In the genomic region with DNA sequence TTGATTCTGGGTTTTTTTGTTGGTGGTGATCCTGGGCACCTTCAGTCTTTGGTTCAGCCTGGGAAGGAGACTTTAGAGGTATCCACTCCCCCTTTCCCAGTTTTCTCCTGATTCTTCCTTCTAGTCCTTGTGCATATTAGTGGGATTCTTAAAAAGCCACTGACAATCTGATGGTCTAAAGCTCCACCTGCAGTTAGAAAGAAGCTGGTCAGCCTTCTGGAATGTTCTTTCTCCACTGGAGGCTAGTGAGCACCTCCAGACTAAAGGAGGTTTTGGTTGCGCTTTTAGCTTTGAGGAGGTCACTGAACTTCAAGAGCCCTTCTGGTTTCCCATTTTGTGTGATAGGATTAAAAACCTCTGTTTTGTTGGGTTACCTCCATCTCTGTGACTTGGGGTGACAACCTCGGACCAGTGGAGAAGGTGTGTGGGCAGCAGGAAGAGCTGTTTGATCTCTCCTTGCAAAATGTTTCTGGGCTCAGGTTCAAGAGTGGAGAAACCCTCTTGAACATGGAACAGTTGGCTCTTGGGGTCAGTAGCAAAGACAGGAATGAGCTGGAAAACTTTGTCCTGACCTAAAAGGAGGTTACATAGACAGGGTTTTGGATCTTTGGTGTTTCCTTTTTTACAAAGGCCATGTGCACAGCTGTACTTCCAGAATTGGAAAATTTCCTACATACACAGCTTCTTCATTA, we compare ENCODE assay signal across 12 cellular contexts. TPM values are rescaled to one million over a fixed set of nuclear protein-coding genes. Genes with fewer than 3 reads are reported as not detected.
DNase-seq lines count a peak whose midpoint lies in the region; ATAC-seq, FAIRE-seq and TF ChIP-seq lines count a peak whose summit lies in the region.
"Had no signal": no experiment of that assay in that cellular context is flagged by ENCODE, and none has a peak within 500 bp of the region (broad histone marks: within the 10 kb centered on the region; RNA-seq: fewer than 3 reads in every experiment).

No MANE protein-coding gene starts in this region.

- peak overlapping the region; percentile 73 for H3K4me2 ChIP-seq in GM23338
- H3K4me2 ChIP-seq: KMS-11 had no signal

- H3K4me1 Mint-ChIP-seq in GM23338: peaks cover 93% of the 10 kb centered on the region

- H3K9me2 ChIP-seq in GM23338 (ENCODE audit: insufficient read depth): no peaks in the 10 kb centered on the region

- peaks cover 16% of the 10 kb centered on the region for H3F3A ChIP-seq in GM23338 (replicated peaks; ENCODE audit: low read depth)

- no peaks in the 10 kb centered on the region for H3K9me3 ChIP-seq in pancreas
- no peaks in the 10 kb centered on the region for H3K9me3 ChIP-seq in esophagus squamous epithelium
- H3K9me3 ChIP-seq in suprapubic skin: no peaks in the 10 kb centered on the region

- no peaks in the 10 kb centered on the region for H3K9me3 Mint-ChIP-seq in GM23338
- H3K9me3 Mint-ChIP-seq: activated naive CD8-positive, alpha-beta T cell treated with anti-CD3 and anti-CD28 coated beads, Interleukin-2, amount 50 U/mL, for 24 hours had no signal

- H3K27ac ChIP-seq in GM23338 (ENCODE audit: low read depth) (peak overlapping the region; percentile 12), pancreas (no peak overlapping the region), esophagus squamous epithelium (no peak overlapping the region), suprapubic skin (no peak overlapping the region)
- H3K27ac ChIP-seq: KMS-11 had no signal

- intact Hi-C loops in pancreas (cut with DNase I) (no loop called here), esophagus squamous epithelium (cut with DNase I) (no loop called here)

- DNase-seq in GM23338 (ENCODE audit: low spot score): no peak
- DNase-seq in OCI-M1 (lab: John Stamatoyannopoulos, UW): peak; percentile 28
- DNase-seq in fibroblast of mammary gland (ENCODE audit: low read depth): peak; percentile 49
- no peak for DNase-seq in pancreas
- no peak for DNase-seq in mucosa of gallbladder (ENCODE audit: low spot score)
- DNase-seq in esophagus squamous epithelium (lab: John Stamatoyannopoulos, UW): no peak
- DNase-seq in suprapubic skin (ENCODE audit: low spot score in 2 of 2): no peak
- DNase-seq: activated naive CD8-positive, alpha-beta T cell treated with anti-CD3 and anti-CD28 coated beads, Interleukin-2, amount 50 U/mL, for 24 hours; effector CD8-positive, alpha-beta T cell; RPMI8226 had no signal

- H2AFZ ChIP-seq in GM23338: no peak overlapping the region

- H3K4me3 ChIP-seq in GM23338 (peak overlapping the region; percentile 22), fibroblast of mammary gland (ENCODE audit: control insufficient read depth, low read depth, low read length) (no peak overlapping the region), pancreas (no peak overlapping the region), esophagus squamous epithelium (no peak overlapping the region), suprapubic skin (no peak overlapping the region)

- no peak for FAIRE-seq in pancreas (lab: Jason Lieb, UNC)

- H3K27me3 ChIP-seq in GM23338 (ENCODE audit: insufficient read depth) (no peaks in the 10 kb centered on the region), pancreas (no peaks in the 10 kb centered on the region), esophagus squamous epithelium (no peaks in the 10 kb centered on the region), suprapubic skin (no peaks in the 10 kb centered on the region)

- H3K79me2 ChIP-seq in GM23338 (replicated peaks; ENCODE audit: insufficient read depth): peaks cover 100% of the 10 kb centered on the region

- no peak for TF ChIP-seq POLR2A in esophagus squamous epithelium (IDR thresholded peaks at IDR 0.05)
- TF ChIP-seq POLR2A in suprapubic skin (IDR thresholded peaks at IDR 0.05): no peak

- H3K36me3 Mint-ChIP-seq in GM23338 (ENCODE audit: low read depth): peaks cover 69% of the 10 kb centered on the region

- peaks cover 27% of the 10 kb centered on the region for H3K27me3 Mint-ChIP-seq in GM23338 (ENCODE audit: insufficient read depth, low read depth, poor library complexity)
- H3K27me3 Mint-ChIP-seq: activated naive CD8-positive, alpha-beta T cell treated with anti-CD3 and anti-CD28 coated beads, Interleukin-2, amount 50 U/mL, for 24 hours had no signal

- ATAC-seq in GM23338 (no peak; the same call in 2 of the 3 replicates), pancreas (peak in 3 of 4 donors; percentile 38 to 63 (median 49)), HG03565 (IDR thresholded peaks at IDR 0.05; ENCODE audit: unreplicated experiment) (no peak)
- ATAC-seq: activated naive CD8-positive, alpha-beta T cell treated with anti-CD3 and anti-CD28 coated beads, Interleukin-2, amount 50 U/mL, for 24 hours had no signal

- H4K20me1 ChIP-seq in GM23338 (replicated peaks; ENCODE audit: insufficient read depth): peaks cover 97% of the 10 kb centered on the region

- TF ChIP-seq CTCF in GM23338 (conservative IDR thresholded peaks at IDR 0.05; ENCODE audit: low read depth in 2 of 2): peak in 1 of 2 experiments; percentile 34; a peak in 2 of 4 replicates
- peak; percentile 27 for TF ChIP-seq CTCF in fibroblast of mammary gland (conservative IDR thresholded peaks at IDR 0.05; ENCODE audit: control insufficient read depth, insufficient read depth, low read depth, low read length)
- no peak for TF ChIP-seq CTCF in pancreas (IDR thresholded peaks at IDR 0.05)
- TF ChIP-seq CTCF in esophagus squamous epithelium (IDR thresholded peaks at IDR 0.05): peak in 1 of 6 experiments; percentile 4
- TF ChIP-seq CTCF in suprapubic skin (IDR thresholded peaks at IDR 0.05): no peak

- H3K4me1 ChIP-seq in GM23338 (ENCODE audit: insufficient read depth) (peaks cover 100% of the 10 kb centered on the region), pancreas (peaks cover 4 to 18% (median 16%) of the 10 kb centered on the region in 3 donors), esophagus squamous epithelium (peaks cover 7 to 54% (median 16%) of the 10 kb centered on the region in 3 donors), suprapubic skin (peaks cover 20% of the 10 kb centered on the region)

- WGBS in pancreas, 2 donors: 62 to 74% methylated on average over 2 of the region's 2 CpGs
- 70 to 75% methylated on average over 2 of the region's 2 CpGs for WGBS in esophagus squamous epithelium, 2 donors
- 75% methylated on average over 2 of the region's 2 CpGs for WGBS in suprapubic skin

- H3K4me3 Mint-ChIP-seq in GM23338: peak overlapping the region; percentile 12; the same call in 1 of the 3 replicates
- H3K4me3 Mint-ChIP-seq: activated naive CD8-positive, alpha-beta T cell treated with anti-CD3 and anti-CD28 coated beads, Interleukin-2, amount 50 U/mL, for 24 hours had no signal

- TF ChIP-seq EP300 in suprapubic skin (IDR thresholded peaks at IDR 0.05): no peak

- peak overlapping the region; percentile 68; the same call in 1 of the 2 replicates for H3K27ac Mint-ChIP-seq in GM23338

- no peaks in the 10 kb centered on the region for H3K36me3 ChIP-seq in GM23338 (ENCODE audit: insufficient read depth)
- no peaks in the 10 kb centered on the region for H3K36me3 ChIP-seq in pancreas
- no peaks in the 10 kb centered on the region for H3K36me3 ChIP-seq in esophagus squamous epithelium
- H3K36me3 ChIP-seq in suprapubic skin: no peaks in the 10 kb centered on the region

TF ChIP-seq in GM23338, 12 proteins besides CTCF, POLR2A, EP300 and RAD21 (continues in another document):
- TF ChIP-seq, protein P1, sequence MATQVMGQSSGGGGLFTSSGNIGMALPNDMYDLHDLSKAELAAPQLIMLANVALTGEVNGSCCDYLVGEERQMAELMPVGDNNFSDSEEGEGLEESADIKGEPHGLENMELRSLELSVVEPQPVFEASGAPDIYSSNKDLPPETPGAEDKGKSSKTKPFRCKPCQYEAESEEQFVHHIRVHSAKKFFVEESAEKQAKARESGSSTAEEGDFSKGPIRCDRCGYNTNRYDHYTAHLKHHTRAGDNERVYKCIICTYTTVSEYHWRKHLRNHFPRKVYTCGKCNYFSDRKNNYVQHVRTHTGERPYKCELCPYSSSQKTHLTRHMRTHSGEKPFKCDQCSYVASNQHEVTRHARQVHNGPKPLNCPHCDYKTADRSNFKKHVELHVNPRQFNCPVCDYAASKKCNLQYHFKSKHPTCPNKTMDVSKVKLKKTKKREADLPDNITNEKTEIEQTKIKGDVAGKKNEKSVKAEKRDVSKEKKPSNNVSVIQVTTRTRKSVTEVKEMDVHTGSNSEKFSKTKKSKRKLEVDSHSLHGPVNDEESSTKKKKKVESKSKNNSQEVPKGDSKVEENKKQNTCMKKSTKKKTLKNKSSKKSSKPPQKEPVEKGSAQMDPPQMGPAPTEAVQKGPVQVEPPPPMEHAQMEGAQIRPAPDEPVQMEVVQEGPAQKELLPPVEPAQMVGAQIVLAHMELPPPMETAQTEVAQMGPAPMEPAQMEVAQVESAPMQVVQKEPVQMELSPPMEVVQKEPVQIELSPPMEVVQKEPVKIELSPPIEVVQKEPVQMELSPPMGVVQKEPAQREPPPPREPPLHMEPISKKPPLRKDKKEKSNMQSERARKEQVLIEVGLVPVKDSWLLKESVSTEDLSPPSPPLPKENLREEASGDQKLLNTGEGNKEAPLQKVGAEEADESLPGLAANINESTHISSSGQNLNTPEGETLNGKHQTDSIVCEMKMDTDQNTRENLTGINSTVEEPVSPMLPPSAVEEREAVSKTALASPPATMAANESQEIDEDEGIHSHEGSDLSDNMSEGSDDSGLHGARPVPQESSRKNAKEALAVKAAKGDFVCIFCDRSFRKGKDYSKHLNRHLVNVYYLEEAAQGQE (IDR thresholded peaks at IDR 0.05; ENCODE audit: unreplicated experiment): no peak
- no peak for TF ChIP-seq NANOG (IDR thresholded peaks at IDR 0.05; ENCODE audit: borderline replicate concordance)
- TF ChIP-seq ZNF331 (CRISPR knock-in tag; IDR thresholded peaks at IDR 0.05; ENCODE audit: low read depth): no peak
- no peak for TF ChIP-seq POLR2AphosphoS5 (IDR thresholded peaks at IDR 0.05; ENCODE audit: low read depth)
- TF ChIP-seq, protein P2, sequence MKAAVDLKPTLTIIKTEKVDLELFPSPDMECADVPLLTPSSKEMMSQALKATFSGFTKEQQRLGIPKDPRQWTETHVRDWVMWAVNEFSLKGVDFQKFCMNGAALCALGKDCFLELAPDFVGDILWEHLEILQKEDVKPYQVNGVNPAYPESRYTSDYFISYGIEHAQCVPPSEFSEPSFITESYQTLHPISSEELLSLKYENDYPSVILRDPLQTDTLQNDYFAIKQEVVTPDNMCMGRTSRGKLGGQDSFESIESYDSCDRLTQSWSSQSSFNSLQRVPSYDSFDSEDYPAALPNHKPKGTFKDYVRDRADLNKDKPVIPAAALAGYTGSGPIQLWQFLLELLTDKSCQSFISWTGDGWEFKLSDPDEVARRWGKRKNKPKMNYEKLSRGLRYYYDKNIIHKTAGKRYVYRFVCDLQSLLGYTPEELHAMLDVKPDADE (IDR thresholded peaks at IDR 0.05): no peak

RNA-seq across cellular contexts. Expression of a gene that starts 29.0 kb away (rescaled TPM):
- 177 and 196 TPM in 2 replicates for total RNA-seq in GM23338 (2014; rRNA removed; shearing (Covaris generic))
- 87.6 and 92.8 TPM in 2 replicates for polyA plus RNA-seq in GM23338 (2016; fragmentation: Nextera tagmentation; extraction: Ambion mirVana)
- 1 to 10 TPM; 2.4 to 6.7 (median 3.7) TPM for total RNA-seq in pancreas
- 1 to 10 TPM; 2.8 to 4.1 TPM for polyA plus RNA-seq in pancreas
- total RNA-seq in mucosa of gallbladder: 10.7 TPM
- 10 to 100 TPM; 13.3 to 19.6 (median 16.3) TPM for total RNA-seq in esophagus squamous epithelium
- 10 to 100 TPM; 20.0 to 29.4 (median 23.9) TPM for total RNA-seq in suprapubic skin

Comparison
In these comparisons a context has a peak if more than half of its experiments do, and no peak if none do; other contexts are left out.
1. ATAC-seq: peak in pancreas (3 of 4); none in GM23338 (single experiment) and HG03565 (single experiment).
2. DNase-seq: peak in OCI-M1 (single experiment) and fibroblast of mammary gland (single experiment); none in GM23338 (single experiment), pancreas (0 of 6), mucosa of gallbladder (single experiment), esophagus squamous epithelium (single experiment) and suprapubic skin (0 of 2).